ENCODE assay signal across 9 cellular contexts in the genomic region with DNA sequence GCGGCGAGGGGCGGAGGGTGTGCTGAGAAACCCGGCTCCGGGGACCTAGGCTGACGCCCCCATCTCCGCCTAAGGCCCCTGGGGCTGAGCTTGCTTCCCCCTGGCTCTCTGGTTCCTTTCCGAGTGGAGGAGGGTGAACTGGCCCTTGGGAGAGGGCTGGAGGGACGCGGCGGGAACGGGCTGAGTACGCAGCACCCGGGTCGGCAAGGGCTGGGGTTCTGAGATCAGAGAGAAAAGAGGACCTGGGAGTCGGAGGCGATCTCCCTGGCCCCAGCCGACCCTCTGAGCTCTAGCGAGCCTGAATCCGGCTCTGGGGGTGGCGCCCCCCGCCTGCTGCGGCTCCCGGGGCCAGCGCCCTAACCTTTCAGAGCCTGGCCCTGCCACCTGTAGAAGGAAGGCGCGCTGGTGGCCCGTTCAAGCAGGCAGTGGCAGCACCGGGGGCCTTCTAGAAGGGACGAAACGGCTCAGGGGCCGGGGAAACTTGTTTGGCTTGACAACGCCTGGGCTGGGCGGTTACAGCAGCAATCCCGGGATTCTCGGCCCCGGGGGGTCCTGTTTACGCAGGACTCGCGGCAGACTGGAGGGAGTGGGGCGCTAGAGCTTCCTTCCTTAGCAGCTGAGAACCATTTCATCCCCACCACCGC.
DNase-seq lines count a peak whose midpoint lies in the region; TF ChIP-seq lines count a peak whose summit lies in the region.
"Had no signal": no experiment of that assay in that cellular context is flagged by ENCODE, and none has a peak within 500 bp of the region (broad histone marks: within the 10 kb centered on the region; RNA-seq: fewer than 3 reads in every experiment).

No MANE protein-coding gene starts in this region.

- H2BK12ac ChIP-seq in H9 (ENCODE audit: insufficient read length, low read depth, low read length), result no peak overlapping the region

- H3K9me3 ChIP-seq in H9 (ENCODE audit: control insufficient read depth, low read depth, low read length), result no peaks in the 10 kb centered on the region
- H3K9me3 ChIP-seq: ascending aorta had no signal

- H3K4me1 ChIP-seq in ACC112 (ENCODE audit: control insufficient read depth, insufficient read depth, low read length, unreplicated experiment), result no peaks in the 10 kb centered on the region
- no peaks in the 10 kb centered on the region for H3K4me1 ChIP-seq in H9 (ENCODE audit: insufficient read depth, low read length)

- H2BK120ac ChIP-seq in H9 (ENCODE audit: low read depth, low read length, poor library complexity, severe bottlenecking), result no peak overlapping the region

- no peak overlapping the region for H3K18ac ChIP-seq in H9 (ENCODE audit: insufficient read length, low read depth, low read length)

- H3K79me2 ChIP-seq in ACC112 (ENCODE audit: control insufficient read depth, insufficient read depth, low read length, unreplicated experiment) (no peaks in the 10 kb centered on the region), H9 (ENCODE audit: insufficient read depth, low read length) (no peaks in the 10 kb centered on the region)

- H3K27me3 Mint-ChIP-seq in H9 (ENCODE audit: low read depth) (peaks cover 100% of the 10 kb centered on the region), mesothelial cell of epicardium (ENCODE audit: low read depth) (peaks cover 96% of the 10 kb centered on the region)

- peaks cover 20% of the 10 kb centered on the region for H3K23me2 ChIP-seq in H9 (ENCODE audit: insufficient read length, low read depth, low read length, poor library complexity, severe bottlenecking)

- H3K23ac ChIP-seq in H9 (ENCODE audit: insufficient read length, low read depth, low read length), result no peak overlapping the region

- peak; percentile 72 for DNase-seq in H9
- DNase-seq in caudate nucleus (lab: John Stamatoyannopoulos, UW), result no peak
- DNase-seq in mesothelial cell of epicardium (ENCODE audit: low spot score in 2 of 2, unreplicated experiment in 2 of 2), result no peak
- no peak for DNase-seq in RWPE1 (ENCODE audit: low spot score)
- no peak for DNase-seq in putamen (ENCODE audit: low spot score)
- no peak for DNase-seq in mucosa of gallbladder (ENCODE audit: low spot score)
- DNase-seq in OCI-M2 (lab: John Stamatoyannopoulos, UW; ENCODE audit: unreplicated experiment), result no peak

- H3K27ac Mint-ChIP-seq in H9 (no peak overlapping the region), mesothelial cell of epicardium (no peak overlapping the region)

- CTCF ChIA-PET in RWPE1 (lab: Yijun Ruan, JAX), result interaction anchor here (0.6 to 4.9 kb wide), 8 partner anchors 11 to 320 kb away, joined by 3 to 56 read pairs (median 5); a partner anchor contains a TSS

- no peak overlapping the region for H3K9ac ChIP-seq in H9 (ENCODE audit: extremely low read depth, insufficient read length, low read length)

- H4K5ac ChIP-seq in H9 (ENCODE audit: insufficient read length, low read depth, low read length), result no peak overlapping the region

- H3K27me3 ChIP-seq in ACC112 (ENCODE audit: insufficient read depth, low read length) (peaks cover 87% of the 10 kb centered on the region), H9 (ENCODE audit: insufficient read depth, low read length) (peaks cover 59% of the 10 kb centered on the region)
- H3K27me3 ChIP-seq: ascending aorta had no signal

- no CpG with 5 or more reads among the region's 42 CpGs for WGBS in H9 (ENCODE audit: extremely low coverage, insufficient read length, low lambda C conversion rate)

- TF ChIP-seq CTCF in H9 (conservative IDR thresholded peaks at IDR 0.05), result no peak
- no peak for TF ChIP-seq CTCF in mesothelial cell of epicardium (IDR thresholded peaks at IDR 0.05; ENCODE audit: unreplicated experiment)
- no peak for TF ChIP-seq CTCF in RWPE1 (conservative IDR thresholded peaks at IDR 0.05; ENCODE audit: low read depth)

- H4K20me1 ChIP-seq in H9 (ENCODE audit: control insufficient read depth, insufficient read depth, insufficient read length), result no peaks in the 10 kb centered on the region

- no peak overlapping the region for H3K14ac ChIP-seq in H9 (ENCODE audit: insufficient read depth, low read length)

- H3K4me3 ChIP-seq in ACC112 (ENCODE audit: low read depth, low read length), result peak overlapping the region; percentile 54; the same call in 1 of the 2 replicates

- H2AK5ac ChIP-seq in H9 (ENCODE audit: insufficient read length, low read length), result no peak overlapping the region

- H3T11ph ChIP-seq in H9 (ENCODE audit: low read length), result no peak overlapping the region

- H3K9me3 Mint-ChIP-seq in H9 (no peaks in the 10 kb centered on the region), mesothelial cell of epicardium (no peaks in the 10 kb centered on the region)

- no peak overlapping the region for H4K8ac ChIP-seq in H9 (replicated peaks; ENCODE audit: insufficient read length, low read depth, low read length)

- POLR2A ChIA-PET in RWPE1 (lab: Yijun Ruan, JAX; ENCODE audit: low non-redundant PET), result no interaction called here

- no peak overlapping the region for H2BK20ac ChIP-seq in H9 (ENCODE audit: low read depth, low read length, poor library complexity, severe bottlenecking)

- H3K36me3 Mint-ChIP-seq in H9 (ENCODE audit: insufficient read depth in 1 of 3, low read depth in 3 of 3) (no peaks in the 10 kb centered on the region; a peak in 1 of 7 replicates), mesothelial cell of epicardium (no peaks in the 10 kb centered on the region)

- H2BK15ac ChIP-seq in H9 (ENCODE audit: low read depth, low read length), result no peak overlapping the region

- H3K56ac ChIP-seq in H9 (ENCODE audit: insufficient read length, low read depth, low read length), result no peak overlapping the region

- peak overlapping the region; percentile 18 for H3K4me2 ChIP-seq in H9 (ENCODE audit: insufficient read depth, insufficient read length, low read length)

- no peaks in the 10 kb centered on the region for H3K79me1 ChIP-seq in H9 (ENCODE audit: insufficient read depth, low read depth, low read length, poor library complexity, severe bottlenecking)

- no peak overlapping the region for H3K4ac ChIP-seq in H9 (ENCODE audit: low read depth, low read length)

- H4K91ac ChIP-seq in H9 (ENCODE audit: insufficient read length, low read depth, low read length), result no peak overlapping the region

- H3K4me3 Mint-ChIP-seq in H9 (peak overlapping the region; percentile 62 to 86), mesothelial cell of epicardium (peak overlapping the region; percentile 61)

- H2BK5ac ChIP-seq in H9 (ENCODE audit: insufficient read length, low read length), result no peak overlapping the region

- peaks cover 15 to 29% of the 10 kb centered on the region in 2 experiments for H3K4me1 Mint-ChIP-seq in H9
- H3K4me1 Mint-ChIP-seq in mesothelial cell of epicardium, result peaks cover 13% of the 10 kb centered on the region

- H3K36me3 ChIP-seq in ACC112 (ENCODE audit: insufficient read depth, low read length), result no peaks in the 10 kb centered on the region
- H3K36me3 ChIP-seq: ascending aorta had no signal

- peak overlapping the region; percentile 17 for H2AFZ ChIP-seq in ACC112 (ENCODE audit: low read length, unreplicated experiment)
- no peak overlapping the region for H2AFZ ChIP-seq in H9 (ENCODE audit: low read length)

- H3K27ac ChIP-seq in ACC112 (ENCODE audit: low read depth, low read length) (no peak overlapping the region), H9 (ENCODE audit: insufficient read length, low read depth, low read length) (no peak overlapping the region), caudate nucleus (ENCODE audit: low read depth, low read length) (peak overlapping the region; percentile 62), RWPE1 (no peak overlapping the region)
